In the genomic region with DNA sequence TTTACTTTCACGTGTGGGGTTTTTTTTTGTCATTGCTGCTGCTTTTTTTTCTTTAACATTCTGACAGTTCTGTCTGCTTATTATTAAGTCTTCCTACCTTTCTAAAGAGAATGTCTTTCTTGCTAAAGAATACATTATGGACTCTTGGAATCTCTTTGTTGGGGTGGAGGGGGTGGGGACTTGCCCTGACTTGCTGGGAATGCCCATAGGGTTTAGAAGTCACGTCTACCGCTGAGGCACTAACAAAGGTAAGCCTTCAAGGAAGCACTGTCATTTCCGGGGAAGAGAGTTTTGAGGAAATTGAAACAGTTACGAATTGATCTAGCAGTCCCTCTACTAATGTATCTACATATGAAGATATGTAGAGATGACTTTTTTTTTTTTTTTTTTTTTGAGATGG, we compare ENCODE assay signal across 9 cellular contexts. TPM values are rescaled to one million over a fixed set of nuclear protein-coding genes. Genes with fewer than 3 reads are reported as not detected.
DNase-seq lines count a peak whose midpoint lies in the region; ATAC-seq and TF ChIP-seq lines count a peak whose summit lies in the region.
"Had no signal": no experiment of that assay in that cellular context is flagged by ENCODE, and none has a peak within 500 bp of the region (broad histone marks: within the 10 kb centered on the region; RNA-seq: fewer than 3 reads in every experiment).

No MANE protein-coding gene starts in this region.

- H3K27me3 Mint-ChIP-seq in CD14-positive monocyte (ENCODE audit: low read depth in 3 of 3): peaks cover 0 to 7% (median 2%) of the 10 kb centered on the region in 3 donors
- peaks cover 6% of the 10 kb centered on the region for H3K27me3 Mint-ChIP-seq in glutamatergic neuron (ENCODE audit: unreplicated experiment)

- intact Hi-C loops in CD14-positive monocyte (cut with micrococcal nuclease): loop anchor here in 1 of 2 donors (5.0 kb wide), 1 partner anchor 78 kb away; no protein-coding TSS in a partner anchor

- peaks cover 54% of the 10 kb centered on the region for H3K79me2 ChIP-seq in OCI-LY3 (ENCODE audit: low read length)

- no peaks in the 10 kb centered on the region for H3K9me3 ChIP-seq in OCI-LY3 (ENCODE audit: insufficient read depth, low read length)
- no peaks in the 10 kb centered on the region for H3K9me3 ChIP-seq in neuron (ENCODE audit: low read length)

- H3K4me3 ChIP-seq in OCI-LY3 (ENCODE audit: low read length): no peak overlapping the region; the same call in 1 of the 2 replicates
- H3K4me3 ChIP-seq in choroid plexus epithelial cell (ENCODE audit: low read depth, low read length): peak overlapping the region; percentile 2
- peak overlapping the region; percentile 14 for H3K4me3 ChIP-seq in neuron (ENCODE audit: low read length)

- DNase-seq in CD14-positive monocyte (ENCODE audit: low spot score) (no peak), choroid plexus epithelial cell (ENCODE audit: low read depth) (peak; percentile 42), glutamatergic neuron (no peak), dedifferentiated amniotic fluid mesenchymal stem cell (ENCODE audit: extremely low spot score) (no peak), NCI-H345 (lab: John Stamatoyannopoulos, UW) (no peak)

- H3K27ac Mint-ChIP-seq in CD14-positive monocyte (peak overlapping the region; percentile 97 to 99 (median 99)), glutamatergic neuron (ENCODE audit: unreplicated experiment) (no peak overlapping the region)

- H4K20me1 ChIP-seq in OCI-LY3 (ENCODE audit: insufficient read depth, low read length): peaks cover 31% of the 10 kb centered on the region

- H3K4me1 Mint-ChIP-seq in CD14-positive monocyte (peaks cover 50% of the 10 kb centered on the region), glutamatergic neuron (ENCODE audit: low read depth, unreplicated experiment) (peaks cover 23% of the 10 kb centered on the region)

- no peak for TF ChIP-seq CTCF in CD14-positive monocyte (IDR thresholded peaks at IDR 0.05)
- no peak for TF ChIP-seq CTCF in OCI-LY3 (IDR thresholded peaks at IDR 0.05; ENCODE audit: low read depth, low read length)
- no peak for TF ChIP-seq CTCF in choroid plexus epithelial cell (conservative IDR thresholded peaks at IDR 0.05; ENCODE audit: low read depth, low read length)
- no peak for TF ChIP-seq CTCF in glutamatergic neuron (IDR thresholded peaks at IDR 0.05; ENCODE audit: partially characterized antibody, unreplicated experiment)

- H3K4me2 ChIP-seq in OCI-LY3 (ENCODE audit: low read length): peak overlapping the region; percentile 44

- H3K36me3 ChIP-seq in OCI-LY3 (replicated peaks; ENCODE audit: low read depth, low read length) (peaks cover 25% of the 10 kb centered on the region), neuron (ENCODE audit: insufficient read depth, low read length) (peaks cover 12% of the 10 kb centered on the region)

- ATAC-seq in HG02678 (IDR thresholded peaks at IDR 0.05; ENCODE audit: unreplicated experiment): no peak
- ATAC-seq: HepG2 had no signal

- no peak overlapping the region for H3K9ac ChIP-seq in OCI-LY3 (ENCODE audit: low read length)

- H2AFZ ChIP-seq in OCI-LY3 (ENCODE audit: low read depth, low read length) (no peak overlapping the region), neuron (ENCODE audit: low read depth, low read length) (peak overlapping the region; percentile 33)

- peak overlapping the region; percentile 78 to 83 for H3K4me3 Mint-ChIP-seq in CD14-positive monocyte
- no peak overlapping the region for H3K4me3 Mint-ChIP-seq in glutamatergic neuron (ENCODE audit: unreplicated experiment)

- no peak overlapping the region for H3K27ac ChIP-seq in OCI-LY3 (ENCODE audit: low read length)

- H3K36me3 Mint-ChIP-seq in CD14-positive monocyte (peaks cover 32 to 35% of the 10 kb centered on the region in 2 donors), glutamatergic neuron (ENCODE audit: unreplicated experiment) (no peaks in the 10 kb centered on the region)

- H3K27me3 ChIP-seq in OCI-LY3 (ENCODE audit: low read depth, low read length) (no peaks in the 10 kb centered on the region), neuron (ENCODE audit: insufficient read depth, low read length) (no peaks in the 10 kb centered on the region)

- H3K9me3 Mint-ChIP-seq in CD14-positive monocyte (peaks cover 0 to 2% (median 0%) of the 10 kb centered on the region in 7 donors), glutamatergic neuron (ENCODE audit: unreplicated experiment) (peaks cover 6% of the 10 kb centered on the region)

- H3K4me1 ChIP-seq in OCI-LY3 (ENCODE audit: low read length) (peaks cover 44% of the 10 kb centered on the region), neuron (ENCODE audit: insufficient read depth, low read length) (peaks cover 41% of the 10 kb centered on the region)

RNA-seq across cellular contexts. Expression of gene CD99, which starts 19.4 kb away (rescaled TPM):
- polyA plus RNA-seq in CD14-positive monocyte: 100 to 1,000 TPM; 184 to 217 TPM
- total RNA-seq in glutamatergic neuron (ENCODE audit: unreplicated experiment): 31.2 TPM

RNA-seq across cellular contexts. Expression of gene XG, which starts 41.3 kb away (rescaled TPM):
- not detected for polyA plus RNA-seq in CD14-positive monocyte
- total RNA-seq in glutamatergic neuron (ENCODE audit: unreplicated experiment): not detected
- total RNA-seq: HepG2 had no signal
- polyA plus RNA-seq: HepG2 had no signal
